9 cellular contexts compared by ENCODE assay signal in genomic region chr3:196624008-196624790, GRCh38. TPM values are rescaled to one million over a fixed set of nuclear protein-coding genes. Genes with fewer than 3 reads are reported as not detected.
DNase-seq lines count a peak whose midpoint lies in the region; ATAC-seq and TF ChIP-seq lines count a peak whose summit lies in the region.
"Had no signal": no experiment of that assay in that cellular context is flagged by ENCODE, and none has a peak within 500 bp of the region (broad histone marks: within the 10 kb centered on the region; RNA-seq: fewer than 3 reads in every experiment).

No MANE protein-coding gene starts in this region.

- ATAC-seq in WTC11: no peak
- no peak for ATAC-seq in GM19455 (IDR thresholded peaks at IDR 0.05; ENCODE audit: unreplicated experiment)
- ATAC-seq in GM21717 (IDR thresholded peaks at IDR 0.05; ENCODE audit: unreplicated experiment): no peak

- intact Hi-C loops in CD14-positive monocyte (cut with micrococcal nuclease): loop anchor here in 1 of 2 donors (2.0 to 5.0 kb wide), 2 partner anchors 19 to 63 kb away; no protein-coding TSS in a partner anchor

- H3K9me3 ChIP-seq in GM23248 (ENCODE audit: low read depth): no peaks in the 10 kb centered on the region

- no peaks in the 10 kb centered on the region for H3F3A ChIP-seq in GM23248 (ENCODE audit: insufficient read depth)

- DNase-seq in CD14-positive monocyte (ENCODE audit: low spot score) (peak; percentile 79), GM23248 (no peak), WTC11 (ENCODE audit: low spot score) (no peak), medulla oblongata (ENCODE audit: extremely low spot score) (peak; percentile 52), DMS114 treated with DMSO at 0.1 percent for 48 hours (lab: John Stamatoyannopoulos, UW; ENCODE audit: unreplicated experiment) (no peak), NCI-H524 treated with DMSO at 0.1 percent for 48 hours (lab: John Stamatoyannopoulos, UW) (no peak)

- H3K27ac Mint-ChIP-seq in CD14-positive monocyte (peak overlapping the region; percentile 98 to 100 (median 100)), WTC11 (0 out of 2 replicates have a peak overlapping the region, but pooled peaks have one; percentile 44)

- H3K4me3 ChIP-seq in GM23248: no peak overlapping the region

- in situ Hi-C loops in GM23248 (cut with MboI): no loop called here

- 51 to 52% methylated on average over 12 of the region's 12 CpGs for WGBS in GM23248 (ENCODE audit: low coverage in 1 of 2, low lambda C conversion rate in 2 of 2, missing lambda C conversion rate in 2 of 2), 2 experiments

- no peaks in the 10 kb centered on the region for H3K9me2 ChIP-seq in GM23248 (ENCODE audit: insufficient read depth)

- POLR2A ChIA-PET in WTC11 (lab: Charles Lee): no interaction called here

- no peaks in the 10 kb centered on the region for H3K27me3 ChIP-seq in GM23248 (replicated peaks; ENCODE audit: insufficient read depth)

- H3K27me3 Mint-ChIP-seq in CD14-positive monocyte (ENCODE audit: low read depth in 3 of 3) (peaks cover 0 to 2% (median 0%) of the 10 kb centered on the region in 3 donors), WTC11 (ENCODE audit: low read depth) (no peaks in the 10 kb centered on the region; the same call in 1 of the 2 replicates)

- H3K4me1 ChIP-seq in GM23248 (ENCODE audit: insufficient read depth): no peaks in the 10 kb centered on the region

- H3K9me3 Mint-ChIP-seq in CD14-positive monocyte (peaks cover 0 to 3% (median 0%) of the 10 kb centered on the region in 7 donors), WTC11 (no peaks in the 10 kb centered on the region)

- peaks cover 0 to 5% of the 10 kb centered on the region in 2 donors for H3K36me3 Mint-ChIP-seq in CD14-positive monocyte
- no peaks in the 10 kb centered on the region for H3K36me3 Mint-ChIP-seq in WTC11

- H2AFZ ChIP-seq in GM23248: peak overlapping the region; percentile 50; the same call in 1 of the 2 replicates

- H3K27ac ChIP-seq in GM23248: no peak overlapping the region

- H3K36me3 ChIP-seq in GM23248 (ENCODE audit: low read depth): no peaks in the 10 kb centered on the region

- H3K4me3 Mint-ChIP-seq in CD14-positive monocyte (peak overlapping the region; percentile 80 to 89), WTC11 (no peak overlapping the region)

- H4K20me1 ChIP-seq in GM23248 (ENCODE audit: insufficient read depth): no peaks in the 10 kb centered on the region

- H3K4me1 Mint-ChIP-seq in CD14-positive monocyte: peaks cover 72% of the 10 kb centered on the region
- H3K4me1 Mint-ChIP-seq in WTC11: peaks cover 11% of the 10 kb centered on the region

- TF ChIP-seq CTCF in CD14-positive monocyte (IDR thresholded peaks at IDR 0.05): no peak
- no peak for TF ChIP-seq CTCF in WTC11 (IDR thresholded peaks at IDR 0.05)

- no peak overlapping the region for H3K4me2 ChIP-seq in GM23248 (ENCODE audit: unreplicated experiment)

- CTCF ChIA-PET in WTC11 (lab: Charles Lee): interaction anchor here (1.4 kb wide), 1 partner anchor 61 kb away, joined by 4 read pairs; no protein-coding TSS in a partner anchor

- no peaks in the 10 kb centered on the region for H3K79me2 ChIP-seq in GM23248 (ENCODE audit: insufficient read depth)

- no peak overlapping the region for H3K9ac ChIP-seq in GM23248

TF ChIP-seq in WTC11, 78 proteins besides CTCF, POLR2A, EP300 and RAD21 (continues in another document):
- no peak for TF ChIP-seq FOXP1 (CRISPR knock-in tag; IDR thresholded peaks at IDR 0.05; ENCODE audit: borderline replicate concordance)
- TF ChIP-seq ZNF425 (CRISPR knock-in tag; conservative IDR thresholded peaks at IDR 0.05): no peak
- no peak for TF ChIP-seq NR2C2 (CRISPR knock-in tag; IDR thresholded peaks at IDR 0.05)
- TF ChIP-seq JAZF1 (CRISPR knock-in tag; IDR thresholded peaks at IDR 0.05): no peak
- no peak for TF ChIP-seq TCF7 (CRISPR knock-in tag; IDR thresholded peaks at IDR 0.05; ENCODE audit: low read depth)
- no peak for TF ChIP-seq ZNF281 (CRISPR knock-in tag; IDR thresholded peaks at IDR 0.05)
- TF ChIP-seq TP53 (CRISPR knock-in tag; IDR thresholded peaks at IDR 0.05): no peak
- no peak for TF ChIP-seq STAT6 (CRISPR knock-in tag; conservative IDR thresholded peaks at IDR 0.05; ENCODE audit: low read depth)
- TF ChIP-seq USF1 (CRISPR knock-in tag; IDR thresholded peaks at IDR 0.05): no peak
- TF ChIP-seq ATF1 (CRISPR knock-in tag; IDR thresholded peaks at IDR 0.05): no peak
- no peak for TF ChIP-seq MAX (CRISPR knock-in tag; IDR thresholded peaks at IDR 0.05)

RNA-seq across cellular contexts. Expression of gene NRROS, which starts 15.3 kb away (rescaled TPM):
- polyA plus RNA-seq in CD14-positive monocyte (1 to 10 TPM; 5.9 to 7.5 TPM), GM23248 (2016; fragmentation: Nextera tagmentation; extraction: Ambion mirVana) (not detected in 2 replicates)
- 0.22 TPM in 1 of 2 replicates, not detected in the other for total RNA-seq in GM23248 (2014; rRNA removed; shearing (Covaris generic))
- 3.1 to 5.1 TPM (median 4.9 TPM) in 3 replicates for total RNA-seq in WTC11 (2021)
- polyA plus RNA-seq: neural cell had no signal

RNA-seq across cellular contexts. Expression of gene FBXO45, which starts 55.7 kb away (rescaled TPM):
- polyA plus RNA-seq in CD14-positive monocyte (1 to 10 TPM; 1.8 to 2.8 TPM), GM23248 (2016; fragmentation: Nextera tagmentation; extraction: Ambion mirVana) (1.7 and 2.1 TPM in 2 replicates)
- 7.2 and 10.7 TPM in 2 replicates for total RNA-seq in GM23248 (2014; rRNA removed; shearing (Covaris generic))
- 15.0 to 16.1 TPM (median 15.4 TPM) in 3 replicates for total RNA-seq in WTC11 (2021)

RNA-seq across cellular contexts. Expression of gene WDR53, which starts 55.8 kb away (rescaled TPM):
- polyA plus RNA-seq in CD14-positive monocyte (1 to 10 TPM; 4.1 to 6.7 TPM), GM23248 (2016; fragmentation: Nextera tagmentation; extraction: Ambion mirVana) (9.3 and 12.7 TPM in 2 replicates)
- total RNA-seq in GM23248 (2014; rRNA removed; shearing (Covaris generic)): 8.9 and 9.4 TPM in 2 replicates
- 20.0 to 21.4 TPM (median 21.1 TPM) in 3 replicates for total RNA-seq in WTC11 (2021)

Comparison
In these comparisons a context has a peak if more than half of its experiments do, and no peak if none do; other contexts are left out.
1. DNase-seq: peak in CD14-positive monocyte (single experiment) and medulla oblongata (single experiment); none in GM23248 (single experiment), WTC11 (single experiment), DMS114 treated with DMSO at 0.1 percent for 48 hours (single experiment) and NCI-H524 treated with DMSO at 0.1 percent for 48 hours (single experiment).